1 cellular context compared by ENCODE assay signal in genomic region chr16:89560413-89561194, GRCh38.
TF ChIP-seq lines count a peak whose summit lies in the region.

RPL13 (plus strand) TSS chr16:89560682; CDS start chr16:89560960, 278 bp downstream.

TF ChIP-seq in HepG2, 621 proteins besides CTCF, POLR2A, EP300 and RAD21 (continued from another document and continues in another):
- TF ChIP-seq AGO1 (IDR thresholded peaks at IDR 0.05; ENCODE audit: low read depth, low read length, poor library complexity, severe bottlenecking) (peak; percentile 83), ZSCAN5A (CRISPR knock-in tag; IDR thresholded peaks at IDR 0.05; ENCODE audit: borderline replicate concordance) (peak; percentile 11; the same call in 1 of the 2 replicates), HOMEZ (CRISPR knock-in tag; IDR thresholded peaks at IDR 0.05; ENCODE audit: low read depth) (no peak; the same call in 1 of the 2 replicates), ZNF704 (CRISPR knock-in tag; IDR thresholded peaks at IDR 0.05; ENCODE audit: borderline replicate concordance) (peak; percentile 77; the same call in 1 of the 2 replicates), IKZF5 (CRISPR knock-in tag; IDR thresholded peaks at IDR 0.05) (peak; percentile 86; the same call in 1 of the 2 replicates), ZNF329 (CRISPR knock-in tag; IDR thresholded peaks at IDR 0.05; ENCODE audit: low read depth) (no peak), BCLAF1 (IDR thresholded peaks at IDR 0.05) (no peak), ZNF788 (CRISPR knock-in tag; IDR thresholded peaks at IDR 0.05; ENCODE audit: borderline replicate concordance) (peak; percentile 57; the same call in 1 of the 2 replicates), ZNF556 (CRISPR knock-in tag; IDR thresholded peaks at IDR 0.05; ENCODE audit: borderline replicate concordance) (peak; percentile 52; the same call in 1 of the 2 replicates), ZNF629 (CRISPR knock-in tag; conservative IDR thresholded peaks at IDR 0.05) (no peak), SIX1 (CRISPR knock-in tag; IDR thresholded peaks at IDR 0.05; ENCODE audit: borderline replicate concordance) (peak; percentile 30), MTF2 (CRISPR knock-in tag; IDR thresholded peaks at IDR 0.05; ENCODE audit: borderline replicate concordance) (peak; percentile 73), ZNF142 (CRISPR knock-in tag; IDR thresholded peaks at IDR 0.05) (peak; percentile 21; the same call in 1 of the 2 replicates), DDIT3 (CRISPR knock-in tag; IDR thresholded peaks at IDR 0.05) (0 out of 2 replicates have a peak, but pooled peaks have one; percentile 26), GPBP1L1 (CRISPR knock-in tag; IDR thresholded peaks at IDR 0.05) (no peak), ZNF180 (CRISPR knock-in tag; IDR thresholded peaks at IDR 0.05; ENCODE audit: borderline replicate concordance, low read depth) (no peak), ZNF326 (CRISPR knock-in tag; IDR thresholded peaks at IDR 0.05; ENCODE audit: borderline replicate concordance) (no peak), ATF7-NPFF (CRISPR knock-in tag; IDR thresholded peaks at IDR 0.05; ENCODE audit: low read depth) (peak; percentile 95), GTF2F1 (IDR thresholded peaks at IDR 0.05; ENCODE audit: low read length) (peak; percentile 92), ZNF790 (CRISPR knock-in tag; IDR thresholded peaks at IDR 0.05; ENCODE audit: borderline replicate concordance) (peak; percentile 49; the same call in 1 of the 2 replicates), ZNF101 (CRISPR knock-in tag; IDR thresholded peaks at IDR 0.05; ENCODE audit: borderline replicate concordance, low read depth) (no peak), ZHX2 (IDR thresholded peaks at IDR 0.05; ENCODE audit: low read depth) (no peak; the same call in 1 of the 2 replicates), ZHX2 (CRISPR knock-in tag; IDR thresholded peaks at IDR 0.05; ENCODE audit: borderline replicate concordance) (0 out of 2 replicates have a peak, but pooled peaks have one; percentile 96), DNMT3B (CRISPR knock-in tag; conservative IDR thresholded peaks at IDR 0.05) (no peak), ZBTB2 (CRISPR knock-in tag; IDR thresholded peaks at IDR 0.05; ENCODE audit: low read depth) (peak; percentile 84), FOXJ3 (CRISPR knock-in tag; IDR thresholded peaks at IDR 0.05; ENCODE audit: borderline replicate concordance) (peak; percentile 13; the same call in 1 of the 2 replicates), SYNCRIP (IDR thresholded peaks at IDR 0.05; ENCODE audit: insufficient read depth, low read depth, low read length) (no peak), ZNF10 (CRISPR knock-in tag; IDR thresholded peaks at IDR 0.05; ENCODE audit: borderline replicate concordance, low read depth) (no peak), SIX4 (CRISPR knock-in tag; IDR thresholded peaks at IDR 0.05) (peak; percentile 38; the same call in 1 of the 2 replicates)
